In genomic region chr1:93597697-93598096, GRCh38 we compare ENCODE assay signal across 17 cellular contexts.
DNase-seq lines count a peak whose midpoint lies in the region; ATAC-seq and TF ChIP-seq lines count a peak whose summit lies in the region.
"Had no signal": no experiment of that assay in that cellular context is flagged by ENCODE, and none has a peak within 500 bp of the region (broad histone marks: within the 10 kb centered on the region; RNA-seq: fewer than 3 reads in every experiment).

No MANE protein-coding gene starts in this region.

- TF ChIP-seq CTCF in AG10803 (conservative IDR thresholded peaks at IDR 0.05; ENCODE audit: low read length) (no peak), GM13977 (IDR thresholded peaks at IDR 0.05; ENCODE audit: extremely low read depth, insufficient read depth, missing control alignments) (no peak)

- no peaks in the 10 kb centered on the region for H3K27me3 ChIP-seq in muscle layer of colon (ENCODE audit: control insufficient read depth in 1 of 2, insufficient read depth in 2 of 2, low read length in 2 of 2)
- H3K27me3 ChIP-seq: brain microvascular endothelial cell had no signal

- H3K9me3 ChIP-seq in muscle layer of colon (ENCODE audit: low read length), result no peaks in the 10 kb centered on the region
- H3K9me3 ChIP-seq: Caco-2 had no signal

- H3K4me1 ChIP-seq in muscle layer of colon (ENCODE audit: insufficient read depth, low read length), result peaks cover 63% of the 10 kb centered on the region

- H3K27ac ChIP-seq in epithelial cell of prostate (peak overlapping the region; percentile 25), muscle layer of colon (ENCODE audit: low read depth, low read length) (peak overlapping the region; percentile 31)
- H3K27ac ChIP-seq: brain microvascular endothelial cell had no signal

- peak; percentile 59 for DNase-seq in AG10803 (ENCODE audit: low read depth)
- DNase-seq in NCI-H446 (lab: John Stamatoyannopoulos, UW), result peak; percentile 96 to 99
- DNase-seq in epithelial cell of prostate (ENCODE audit: low read depth, low spot score), result peak; percentile 34
- DNase-seq in GM13977 (ENCODE audit: low spot score), result no peak
- no peak for DNase-seq in iPS-NIHi11 (ENCODE audit: low spot score)
- DNase-seq: activated naive CD4-positive, alpha-beta T cell treated with Interleukin-2 at 50 U/mL for 16 hours; brain microvascular endothelial cell; Caco-2; effector memory CD8-positive, alpha-beta T cell; H7; KG1; left colon; NCI-H187 treated with DMSO at 0.1 percent for 48 hours had no signal

- no peak overlapping the region for H3K9ac ChIP-seq in muscle layer of colon (ENCODE audit: low read length)

- H3K36me3 ChIP-seq in muscle layer of colon (ENCODE audit: insufficient read depth, low read length), result no peaks in the 10 kb centered on the region
- H3K36me3 ChIP-seq: brain microvascular endothelial cell had no signal

- ATAC-seq in GM21390 (IDR thresholded peaks at IDR 0.05; ENCODE audit: unreplicated experiment) (no peak), GM21723 (IDR thresholded peaks at IDR 0.05; ENCODE audit: unreplicated experiment) (no peak)
- ATAC-seq: effector memory CD8-positive, alpha-beta T cell; left colon; natural killer cell treated with Interleukin-12 subunit alpha and Interleukin-12 subunit beta and Interleukin-15 and Interleukin-18, amount 100 ng/mL, for 72 hours had no signal

- H3K4me3 ChIP-seq in AG10803 (ENCODE audit: low read length), result no peak overlapping the region
- H3K4me3 ChIP-seq in muscle layer of colon (ENCODE audit: low read depth in 1 of 2, low read length in 2 of 2), result no peak overlapping the region

- in situ Hi-C loops in GM13977 (cut with MboI; ENCODE audit: low pct_unique_long_range_greater_than_20kb, low sequenced_read_pairs, unreplicated experiment), result no loop called here

Comparison
In these comparisons a context has a peak if more than half of its experiments do, and no peak if none do; other contexts are left out.
1. DNase-seq: peak in AG10803 (single experiment), NCI-H446 (2 of 2) and epithelial cell of prostate (single experiment); none in GM13977 (single experiment) and iPS-NIHi11 (single experiment).